Comparison of ENCODE assay signal across 17 cellular contexts in genomic region chr1:171160181-171160580, GRCh38. TPM values are rescaled to one million over a fixed set of nuclear protein-coding genes. Genes with fewer than 3 reads are reported as not detected.
A peak's percentile ranks its signal among the peaks of the same experiment; 100 is the strongest.
DNase-seq lines count a peak whose midpoint lies in the region; ATAC-seq, FAIRE-seq and TF ChIP-seq lines count a peak whose summit lies in the region.
"Had no signal": no experiment of that assay in that cellular context is flagged by ENCODE, and none has a peak within 500 bp of the region (broad histone marks: within the 10 kb centered on the region; RNA-seq: fewer than 3 reads in every experiment).

No MANE protein-coding gene starts in this region.

- H3K9me3 ChIP-seq in HAP-1: no peaks in the 10 kb centered on the region
- H3K9me3 ChIP-seq: psoas muscle had no signal

- no peaks in the 10 kb centered on the region for H3K4me1 ChIP-seq in HAP-1
- H3K4me1 ChIP-seq: psoas muscle had no signal

- H3K36me3 ChIP-seq in HAP-1 (replicated peaks): no peaks in the 10 kb centered on the region

- no peaks in the 10 kb centered on the region for H3K9me3 Mint-ChIP-seq in nephron

- H3K27ac Mint-ChIP-seq in nephron: peak overlapping the region; percentile 92 to 95 (median 93)

- peak overlapping the region; percentile 0 to 35 for H3K27ac ChIP-seq in coronary artery
- H3K27ac ChIP-seq: psoas muscle, RWPE1 had no signal

- DNase-seq in GM18507 (ENCODE audit: extremely low spot score, insufficient read length, low read depth) (peak; percentile 1), HAP-1 (ENCODE audit: low spot score in 2 of 2) (peak; percentile 10 to 14), coronary artery (ENCODE audit: low spot score) (no peak), omental fat pad (ENCODE audit: low spot score) (no peak), iPS-NIHi7 (ENCODE audit: extremely low spot score) (no peak)
- DNase-seq in stimulated activated CD4-positive, alpha-beta T cell treated with anti-CD3 and anti-CD28 coated beads, Interleukin-4, amount 100 ng/mL, for 1 hour: no peak
- DNase-seq: caudate nucleus; DMS79 treated with DMSO at 0.1 percent for 48 hours; hypothalamus; NCI-H1105; NCI-H510A; psoas muscle; stimulated activated naive CD4-positive, alpha-beta T cell had no signal

- 0 out of 2 replicates have a peak, but pooled peaks cover 2% of the 10 kb centered on the region for H3K27me3 ChIP-seq in HAP-1 (ENCODE audit: low read depth)

- FAIRE-seq in GM18507 (lab: Jason Lieb, UNC): peak; percentile 41

- H3K4me3 Mint-ChIP-seq in nephron: no peak overlapping the region

- no peak for TF ChIP-seq CTCF in coronary artery (IDR thresholded peaks at IDR 0.05)
- TF ChIP-seq CTCF in nephron (IDR thresholded peaks at IDR 0.05; ENCODE audit: unreplicated experiment in 3 of 3): no peak
- TF ChIP-seq CTCF in omental fat pad (IDR thresholded peaks at IDR 0.05): no peak

- no peak overlapping the region for H3K4me3 ChIP-seq in HAP-1
- no peak overlapping the region for H3K4me3 ChIP-seq in coronary artery
- H3K4me3 ChIP-seq: psoas muscle had no signal

- H3K4me1 Mint-ChIP-seq in nephron: peaks cover 33% of the 10 kb centered on the region

- ATAC-seq in omental fat pad (ENCODE audit: low FRiP score) (no peak), GM18868 (IDR thresholded peaks at IDR 0.05; ENCODE audit: unreplicated experiment) (no peak)
- ATAC-seq: psoas muscle had no signal

- H3K27me3 Mint-ChIP-seq in nephron (ENCODE audit: low read depth): no peaks in the 10 kb centered on the region

- in situ Hi-C loops in HAP-1 (cut with MboI; ENCODE audit: low sequenced_read_pairs): no loop called here

- no peaks in the 10 kb centered on the region for H3K36me3 Mint-ChIP-seq in nephron (ENCODE audit: low read depth)

RNA-seq across cellular contexts. Expression of gene FMO2, which starts 24.9 kb away (rescaled TPM):
- 100 to 1,000 TPM in 2 of 4 donors, 10 to 100 TPM in 2; 36.0 to 179 (median 89.4) TPM for total RNA-seq in omental fat pad
- total RNA-seq: activated CD8-positive, alpha-beta memory T cell treated with anti-CD3 and anti-CD28 coated beads for 36 hours had no signal

Comparison
In these comparisons a context has a peak if more than half of its experiments do, and no peak if none do; other contexts are left out.
1. DNase-seq: peak in GM18507 (single experiment) and HAP-1 (2 of 2); none in coronary artery (single experiment), omental fat pad (single experiment), stimulated activated CD4-positive, alpha-beta T cell treated with anti-CD3 and anti-CD28 coated beads, Interleukin-4, amount 100 ng/mL, for 1 hour (single experiment) and iPS-NIHi7 (single experiment).